Comparison of ENCODE assay signal across 8 cellular contexts in genomic region chr1:184051485-184052193, GRCh38. TPM values are rescaled to one million over a fixed set of nuclear protein-coding genes. Genes with fewer than 3 reads are reported as not detected.
DNase-seq lines count a peak whose midpoint lies in the region; ATAC-seq and TF ChIP-seq lines count a peak whose summit lies in the region.

TSS of gene TSEN15 (plus strand) at chr1:184051730. CDS start at chr1:184051756, 26 bp downstream.

- intact Hi-C loops in IMR-90 (cut with micrococcal nuclease) = loop anchor here (1.0 to 10.0 kb wide), 3 partner anchors 95 to 417 kb away; partner anchors contain the start of gene ARPC5
- intact Hi-C loops in natural killer cell (cut with micrococcal nuclease) = loop anchor here (5.0 to 10.0 kb wide), 2 partner anchors 94 to 333 kb away; partner anchors contain the start of gene C1orf21

- H3K4ac ChIP-seq in IMR-90 (ENCODE audit: low read depth, low read length) = peak within 1 kb of the TSS; percentile 97

- no peaks in the 10 kb centered on the region for H4K20me1 ChIP-seq in IMR-90 (ENCODE audit: insufficient read depth, low read length)

- peak within 1 kb of the TSS; percentile 98 for H3K4me2 ChIP-seq in IMR-90 (ENCODE audit: low read depth, low read length)

- peak; percentile 34 for TF ChIP-seq RAD21 in IMR-90 (IDR thresholded peaks at IDR 0.05; ENCODE audit: low read length)

- H2BK120ac ChIP-seq in IMR-90 (ENCODE audit: low read depth, low read length) = peak within 1 kb of the TSS; percentile 96

- H3K27ac ChIP-seq in IMR-90 (ENCODE audit: insufficient read depth, low read length) (peak within 1 kb of the TSS; percentile 98), Peyer's patch (peak within 1 kb of the TSS; percentile 69 to 84 (median 72))

- peak within 1 kb of the TSS; percentile 93 for H3K18ac ChIP-seq in IMR-90 (ENCODE audit: low read depth, low read length)

- dilution Hi-C loops in IMR-90 (cut with HindIII; ENCODE audit: low sequenced_read_pairs, unreplicated experiment) = no loop called here

- peak; percentile 63 for DNase-seq in DMS153 (lab: John Stamatoyannopoulos, UW)
- peak; percentile 86 for DNase-seq in IMR-90
- peak; percentile 64 to 90 (median 81) for DNase-seq in Peyer's patch
- DNase-seq in activated T-cell treated with anti-CD3 and anti-CD28 coated beads, Interleukin-2, amount 50 U/mL, for 48 hours = peak; percentile 85 to 88
- peak; percentile 80 for DNase-seq in fibroblast of gingiva (ENCODE audit: low read depth)
- peak; percentile 62 for DNase-seq in natural killer cell

- peak within 1 kb of the TSS; percentile 95 for H2BK15ac ChIP-seq in IMR-90 (ENCODE audit: low read depth, low read length)

- peak within 1 kb of the TSS; percentile 97 for H2AFZ ChIP-seq in IMR-90 (replicated peaks; ENCODE audit: low read length, poor library complexity)

- peak within 1 kb of the TSS; percentile 93 for H2BK5ac ChIP-seq in IMR-90 (ENCODE audit: low read depth, low read length, poor library complexity, severe bottlenecking)

- in situ Hi-C loops in IMR-90 (cut with MboI; ENCODE audit: low sequenced_read_pairs) = no loop called here

- POLR2A ChIA-PET in IMR-90 (lab: Charles Lee; ENCODE audit: unreplicated experiment) = interaction anchor here (0.6 to 1.6 kb wide), 5 partner anchors 10 to 549 kb away, joined by 3 to 9 read pairs (median 4); no protein-coding TSS in a partner anchor

- H2BK20ac ChIP-seq in IMR-90 (ENCODE audit: low read depth, low read length) = peak within 1 kb of the TSS; percentile 91

- no peaks in the 10 kb centered on the region for H3K9me1 ChIP-seq in IMR-90 (ENCODE audit: insufficient read depth, low read length)

- peak within 1 kb of the TSS; percentile 96 for H4K8ac ChIP-seq in IMR-90 (ENCODE audit: low read depth in 2 of 2, low read length in 2 of 2)

- H3K56ac ChIP-seq in IMR-90 (ENCODE audit: extremely low read depth, insufficient read depth, low read length) = peak within 1 kb of the TSS; percentile 98

- H3K9me3 Mint-ChIP-seq in natural killer cell = no peaks in the 10 kb centered on the region
- peaks cover 7% of the 10 kb centered on the region for H3K9me3 Mint-ChIP-seq in stimulated activated naive CD8-positive, alpha-beta T cell treated with anti-CD3 and anti-CD28 coated beads, Interleukin-15, Interleukin-2, amounts not matched to agents 100 ng/mL and 50 ng/mL, for 24 hours

- no peak for TF ChIP-seq CTCF in IMR-90 (conservative IDR thresholded peaks at IDR 0.05; ENCODE audit: low read depth, low read length)
- no peak for TF ChIP-seq CTCF in Peyer's patch (IDR thresholded peaks at IDR 0.05)
- TF ChIP-seq CTCF in natural killer cell (IDR thresholded peaks at IDR 0.05) = no peak

- TF ChIP-seq POLR2A in IMR-90 (IDR thresholded peaks at IDR 0.05; ENCODE audit: low read depth, low read length) (peak; percentile 82), Peyer's patch (IDR thresholded peaks at IDR 0.05) (peak in 1 of 2 donors; percentile 44)

- peaks cover 13 to 22% of the 10 kb centered on the region in 2 donors for H3K27me3 Mint-ChIP-seq in natural killer cell (ENCODE audit: low read depth in 2 of 2)
- peaks cover 33% of the 10 kb centered on the region for H3K27me3 Mint-ChIP-seq in stimulated activated naive CD8-positive, alpha-beta T cell treated with anti-CD3 and anti-CD28 coated beads, Interleukin-15, Interleukin-2, amounts not matched to agents 100 ng/mL and 50 ng/mL, for 24 hours

- peaks cover 10% of the 10 kb centered on the region; the same call in 1 of the 2 replicates for H3K4me1 ChIP-seq in IMR-90 (ENCODE audit: control insufficient read depth, insufficient read depth, low read length)
- peaks cover 0 to 9% (median 0%) of the 10 kb centered on the region in 4 donors for H3K4me1 ChIP-seq in Peyer's patch

- peak within 1 kb of the TSS; percentile 90 to 93 for H3K27ac Mint-ChIP-seq in natural killer cell
- peak within 1 kb of the TSS; percentile 97 for H3K27ac Mint-ChIP-seq in stimulated activated naive CD8-positive, alpha-beta T cell treated with anti-CD3 and anti-CD28 coated beads, Interleukin-15, Interleukin-2, amounts not matched to agents 100 ng/mL and 50 ng/mL, for 24 hours

- peak within 1 kb of the TSS; percentile 59 for H3K4me3 ChIP-seq in IMR-90 (ENCODE audit: insufficient read depth, low read depth, low read length)
- H3K4me3 ChIP-seq in Peyer's patch = peak within 1 kb of the TSS; percentile 64 to 90 (median 86)

- H4K91ac ChIP-seq in IMR-90 (ENCODE audit: insufficient read depth, low read depth, low read length) = peak within 1 kb of the TSS; percentile 98

- H3K27me3 ChIP-seq in IMR-90 (ENCODE audit: control insufficient read depth, insufficient read depth, low read length) (no peaks in the 10 kb centered on the region), Peyer's patch (no peaks in the 10 kb centered on the region)

- CTCF ChIA-PET in IMR-90 (lab: Yijun Ruan, JAX) = interaction anchor here (1.3 kb wide), 1 partner anchor 396 kb away, joined by 3 read pairs; no protein-coding TSS in a partner anchor

- peak within 1 kb of the TSS; percentile 99 for H4K5ac ChIP-seq in IMR-90 (ENCODE audit: low read depth, low read length)

- H3K4me3 Mint-ChIP-seq in natural killer cell = peak within 1 kb of the TSS; percentile 98
- H3K4me3 Mint-ChIP-seq in stimulated activated naive CD8-positive, alpha-beta T cell treated with anti-CD3 and anti-CD28 coated beads, Interleukin-15, Interleukin-2, amounts not matched to agents 100 ng/mL and 50 ng/mL, for 24 hours = peak within 1 kb of the TSS; percentile 97

- WGBS in IMR-90 (ENCODE audit: extremely low coverage in 2 of 2, insufficient read length in 1 of 2), 2 experiments = 0% methylated on average over 22 of the region's 54 CpGs; no CpG with 5 or more reads in 1 of the 2 experiments

- peaks cover 14 to 38% of the 10 kb centered on the region in 2 experiments for H3K79me1 ChIP-seq in IMR-90 (ENCODE audit: low read depth in 1 of 2, low read length in 2 of 2)

- H2AK9ac ChIP-seq in IMR-90 (replicated peaks; ENCODE audit: low read depth, low read length, poor library complexity) = peak within 1 kb of the TSS; percentile 95

- peak within 1 kb of the TSS; percentile 93 for H3K23ac ChIP-seq in IMR-90 (ENCODE audit: low read depth, low read length)

- peak within 1 kb of the TSS; percentile 99 for H3K9ac ChIP-seq in IMR-90 (ENCODE audit: low read depth, low read length)

- H2AK5ac ChIP-seq in IMR-90 (ENCODE audit: low read depth, low read length) = peak within 1 kb of the TSS; percentile 83

- BruUV-seq in IMR-90 (replicated peaks; lab: Mats Ljungman, UMichigan) = TSS peak; percentile 18

- peaks cover 36 to 39% of the 10 kb centered on the region in 2 donors for H3K4me1 Mint-ChIP-seq in natural killer cell
- H3K4me1 Mint-ChIP-seq in stimulated activated naive CD8-positive, alpha-beta T cell treated with anti-CD3 and anti-CD28 coated beads, Interleukin-15, Interleukin-2, amounts not matched to agents 100 ng/mL and 50 ng/mL, for 24 hours (ENCODE audit: low read depth) = peaks cover 39% of the 10 kb centered on the region

- H3K14ac ChIP-seq in IMR-90 (replicated peaks; ENCODE audit: low read depth, low read length) = peak within 1 kb of the TSS; percentile 98

- H3K9me3 ChIP-seq in IMR-90 (ENCODE audit: control insufficient read depth, insufficient read depth, low read length) (no peaks in the 10 kb centered on the region), Peyer's patch (no peaks in the 10 kb centered on the region)

- peaks cover 4% of the 10 kb centered on the region; the same call in 1 of the 2 replicates for H3K36me3 ChIP-seq in IMR-90 (ENCODE audit: control insufficient read depth, insufficient read depth, low read length)
- H3K36me3 ChIP-seq in Peyer's patch = peaks cover 0 to 5% (median 0%) of the 10 kb centered on the region in 3 donors

- ATAC-seq in GM21526 (IDR thresholded peaks at IDR 0.05; ENCODE audit: low FRiP score, unreplicated experiment) (peak; percentile 97), IMR-90 (ENCODE audit: low read depth) (peak; percentile 97), natural killer cell (peak; percentile 95 to 97 (median 97))

- H3K36me3 Mint-ChIP-seq in natural killer cell = no peaks in the 10 kb centered on the region
- peaks cover 35% of the 10 kb centered on the region for H3K36me3 Mint-ChIP-seq in stimulated activated naive CD8-positive, alpha-beta T cell treated with anti-CD3 and anti-CD28 coated beads, Interleukin-15, Interleukin-2, amounts not matched to agents 100 ng/mL and 50 ng/mL, for 24 hours (ENCODE audit: low read depth)

TF ChIP-seq in IMR-90, 13 proteins besides CTCF, POLR2A, EP300 and RAD21 (continues in another document):
- TF ChIP-seq MAZ (IDR thresholded peaks at IDR 0.05; ENCODE audit: borderline replicate concordance, low read depth, low read length) (peak; percentile 61; the same call in 1 of the 2 replicates), MAFK (IDR thresholded peaks at IDR 0.05; ENCODE audit: low read depth, low read length) (no peak), ELK1 (IDR thresholded peaks at IDR 0.05; ENCODE audit: borderline replicate concordance, low read depth, low read length) (no peak), CEBPB (IDR thresholded peaks at IDR 0.05; ENCODE audit: low read depth, low read length) (peak; percentile 92), MXI1 (IDR thresholded peaks at IDR 0.05; ENCODE audit: borderline replicate concordance, low read depth, low read length) (peak; percentile 77), CHD1 (IDR thresholded peaks at IDR 0.05; ENCODE audit: low read depth, low read length) (no peak), USF2 (IDR thresholded peaks at IDR 0.05; ENCODE audit: low read depth, low read length) (no peak), FOS (IDR thresholded peaks at IDR 0.05; ENCODE audit: low read depth, low read length) (no peak)

RNA-seq across cellular contexts. Expression of gene TSEN15, which starts in this region (rescaled TPM):
- total RNA-seq in IMR-90 (2012; rRNA removed) (45.0 and 80.3 TPM in 2 replicates), Peyer's patch (10 to 100 TPM in 2 of 4 donors, 1 to 10 TPM in 2; 9.1 to 18.2 (median 11.1) TPM), natural killer cell (10 to 100 TPM; 29.5 to 52.9 (median 34.3) TPM)
- polyA plus RNA-seq in IMR-90 (2012; rRNA removed) = 26.7 and 32.4 TPM in 2 replicates
- polyA plus RNA-seq in IMR-90 (2012; cell fraction: cytosol; rRNA removed) = 59.8 and 60.1 TPM in 2 replicates
- 18.1 and 26.0 TPM in 2 replicates for polyA plus RNA-seq in IMR-90 (2012; cell fraction: nucleus; rRNA removed; ENCODE audit: low replicate concordance)

Comparison
In these comparisons a context has a peak if more than half of its experiments do, and no peak if none do; other contexts are left out.
1. Peak in every context shown above with its lines: DNase-seq, ATAC-seq, H3K4me3 ChIP-seq and H3K27ac ChIP-seq.